ENCODE assay signal across 8 cellular contexts in the genomic region with DNA sequence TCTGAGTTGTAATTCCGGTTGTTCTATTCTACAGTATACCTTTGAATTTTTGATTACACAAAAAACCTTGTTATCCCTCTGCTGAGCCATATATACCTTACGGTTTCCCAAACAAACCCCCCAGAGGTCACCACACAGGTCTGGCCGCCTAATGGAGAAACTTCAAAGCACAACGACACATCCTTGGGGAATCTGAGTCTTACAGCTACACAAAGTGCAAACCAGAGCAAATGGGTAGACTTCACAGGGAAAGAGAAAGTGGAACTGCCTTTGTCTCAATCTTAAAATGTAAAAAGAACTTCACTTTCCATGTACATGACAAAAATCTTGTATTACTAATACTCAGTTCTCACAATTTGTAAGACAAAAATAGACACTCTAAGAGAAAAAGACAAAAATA. TPM values are rescaled to one million over a fixed set of nuclear protein-coding genes. Genes with fewer than 3 reads are reported as not detected.
DNase-seq lines count a peak whose midpoint lies in the region; ATAC-seq and TF ChIP-seq lines count a peak whose summit lies in the region.

No MANE protein-coding gene starts in this region.

- H3K36me3 Mint-ChIP-seq in CD4-positive, alpha-beta T cell (ENCODE audit: low read depth): peaks cover 29% of the 10 kb centered on the region
- peaks cover 36% of the 10 kb centered on the region for H3K36me3 Mint-ChIP-seq in effector memory CD8-positive, alpha-beta T cell (ENCODE audit: insufficient read depth)

- no peak for TF ChIP-seq CTCF in CD4-positive, alpha-beta T cell (IDR thresholded peaks at IDR 0.05)
- TF ChIP-seq CTCF in OCI-LY1 (IDR thresholded peaks at IDR 0.05; ENCODE audit: low read length) (no peak), ovary (IDR thresholded peaks at IDR 0.05) (no peak)

- intact Hi-C loops in CD4-positive, alpha-beta T cell (cut with DNase I, micrococcal nuclease): loop anchor here in 1 of 2 experiments (2.0 to 10.0 kb wide), 3 partner anchors 64 to 1074 kb away; a partner anchor contains a TSS
- intact Hi-C loops in ovary (cut with DNase I): loop anchor here in 1 of 4 donors (10.0 kb wide), 1 partner anchor 56 kb away; no protein-coding TSS in a partner anchor

- peak overlapping the region; percentile 93 for H3K4me3 Mint-ChIP-seq in CD4-positive, alpha-beta T cell
- peak overlapping the region; percentile 92 to 95 for H3K4me3 Mint-ChIP-seq in effector memory CD8-positive, alpha-beta T cell

- H3K36me3 ChIP-seq in OCI-LY1 (ENCODE audit: insufficient read depth, low read length) (peaks cover 9% of the 10 kb centered on the region), ovary (no peaks in the 10 kb centered on the region)

- H3K27me3 ChIP-seq in CD4-positive, alpha-beta T cell (ENCODE audit: control insufficient read depth, insufficient read depth, low read length): no peaks in the 10 kb centered on the region
- H3K27me3 ChIP-seq in OCI-LY1 (ENCODE audit: insufficient read depth, low read length) (no peaks in the 10 kb centered on the region), ovary (no peaks in the 10 kb centered on the region)

- peaks cover 59% of the 10 kb centered on the region for H3K4me1 Mint-ChIP-seq in CD4-positive, alpha-beta T cell (ENCODE audit: low read depth)
- peaks cover 36 to 57% of the 10 kb centered on the region in 2 donors for H3K4me1 Mint-ChIP-seq in effector memory CD8-positive, alpha-beta T cell (ENCODE audit: low read depth in 2 of 2)

- peaks cover 47% of the 10 kb centered on the region for H3K79me2 ChIP-seq in OCI-LY1 (ENCODE audit: insufficient read depth, low read length)

- H3K4me2 ChIP-seq in OCI-LY1 (ENCODE audit: low read length): peak overlapping the region; percentile 72

- H3K9me3 Mint-ChIP-seq in CD4-positive, alpha-beta T cell: no peaks in the 10 kb centered on the region
- peaks cover 0 to 1% of the 10 kb centered on the region in 2 donors for H3K9me3 Mint-ChIP-seq in effector memory CD8-positive, alpha-beta T cell

- H3K9ac ChIP-seq in OCI-LY1 (ENCODE audit: low read length): peak overlapping the region; percentile 35; the same call in 1 of the 2 replicates

- no peaks in the 10 kb centered on the region for H4K20me1 ChIP-seq in OCI-LY1 (ENCODE audit: insufficient read depth, low read length)

- no peak for TF ChIP-seq EP300 in ovary (IDR thresholded peaks at IDR 0.05)

- H3K4me1 ChIP-seq in OCI-LY1 (ENCODE audit: insufficient read depth, low read length, severe bottlenecking) (peaks cover 33% of the 10 kb centered on the region), ovary (ENCODE audit: insufficient read depth) (peaks cover 11% of the 10 kb centered on the region)

- H3K27ac Mint-ChIP-seq in CD4-positive, alpha-beta T cell: peak overlapping the region; percentile 84
- peak overlapping the region; percentile 38 to 99 for H3K27ac Mint-ChIP-seq in effector memory CD8-positive, alpha-beta T cell

- TF ChIP-seq POLR2A in ovary (IDR thresholded peaks at IDR 0.05): no peak

- no peak for DNase-seq in CD4-positive, alpha-beta T cell
- no peak for DNase-seq in effector memory CD8-positive, alpha-beta T cell
- DNase-seq in ovary (peak in 1 of 5 donors; percentile 1), NOMO-1 (lab: John Stamatoyannopoulos, UW; ENCODE audit: unreplicated experiment in 2 of 2) (no peak), HK-2 (ENCODE audit: unreplicated experiment) (no peak)

- POLR2A ChIA-PET in CD4-positive, alpha-beta T cell (lab: Charles Lee): interaction anchor here (0.7 to 4.2 kb wide), 3 partner anchors 13 to 385 kb away, joined by 3 to 99 read pairs (median 3); a partner anchor contains a TSS

- H3F3A ChIP-seq in OCI-LY1 (ENCODE audit: insufficient read depth, low read length): no peaks in the 10 kb centered on the region

- 29 to 35% (median 34%) methylated on average over 4 of the region's 4 CpGs for WGBS in ovary, 3 donors

- H3K27me3 Mint-ChIP-seq in CD4-positive, alpha-beta T cell: peaks cover 4% of the 10 kb centered on the region
- H3K27me3 Mint-ChIP-seq in effector memory CD8-positive, alpha-beta T cell: no peaks in the 10 kb centered on the region

- CTCF ChIA-PET in CD4-positive, alpha-beta T cell (lab: Charles Lee): interaction anchor here (3.3 kb wide), 1 partner anchor 63 kb away, joined by 11 read pairs; a partner anchor contains a TSS

- no peak for ATAC-seq in CD4-positive, alpha-beta T cell (ENCODE audit: poor library complexity)
- ATAC-seq in effector memory CD8-positive, alpha-beta T cell (replicated peaks): no peak
- ATAC-seq in HG02642 (IDR thresholded peaks at IDR 0.05; ENCODE audit: poor library complexity, unreplicated experiment) (no peak), HG03521 (IDR thresholded peaks at IDR 0.05; ENCODE audit: unreplicated experiment) (no peak)

- no peaks in the 10 kb centered on the region for H3K9me2 ChIP-seq in OCI-LY1 (ENCODE audit: low read depth, low read length)

- H3K4me3 ChIP-seq in OCI-LY1 (ENCODE audit: low read depth, low read length, poor library complexity, severe bottlenecking): peak overlapping the region; percentile 88
- H3K4me3 ChIP-seq in ovary: peak overlapping the region; percentile 66

- no peaks in the 10 kb centered on the region for H3K9me3 ChIP-seq in CD4-positive, alpha-beta T cell (ENCODE audit: control insufficient read depth, low read length)
- H3K9me3 ChIP-seq in OCI-LY1 (ENCODE audit: low read length) (no peaks in the 10 kb centered on the region), ovary (no peaks in the 10 kb centered on the region)

- no peak overlapping the region for H3K27ac ChIP-seq in CD4-positive, alpha-beta T cell (ENCODE audit: low read depth, low read length)
- H3K27ac ChIP-seq in OCI-LY1 (ENCODE audit: low read depth, low read length, poor library complexity, severe bottlenecking) (no peak overlapping the region), ovary (peak overlapping the region in 1 of 2 donors; percentile 50)

- no peak overlapping the region for H2AFZ ChIP-seq in OCI-LY1 (ENCODE audit: low read length)

RNA-seq across cellular contexts. Expression of a gene that starts 2.7 kb away (rescaled TPM):
- total RNA-seq in CD4-positive, alpha-beta T cell: 10 to 100 TPM; 35.7 to 38.9 TPM
- total RNA-seq in ovary: 10 to 100 TPM; 54.1 to 74.5 (median 61.2) TPM
- 10 to 100 TPM; 25.0 to 39.8 TPM for polyA plus RNA-seq in ovary

RNA-seq across cellular contexts. Expression of a gene that starts 11.3 kb away (rescaled TPM):
- total RNA-seq in CD4-positive, alpha-beta T cell: 10 to 100 TPM; 92.4 to 96.6 TPM
- 10 to 100 TPM; 32.9 to 54.6 (median 42.9) TPM for total RNA-seq in ovary
- polyA plus RNA-seq in ovary: 100 to 1,000 TPM in 1 of 2 donors, 10 to 100 TPM in 1; 47.9 to 110 TPM
